25 cellular contexts compared by ENCODE assay signal in the genomic region with DNA sequence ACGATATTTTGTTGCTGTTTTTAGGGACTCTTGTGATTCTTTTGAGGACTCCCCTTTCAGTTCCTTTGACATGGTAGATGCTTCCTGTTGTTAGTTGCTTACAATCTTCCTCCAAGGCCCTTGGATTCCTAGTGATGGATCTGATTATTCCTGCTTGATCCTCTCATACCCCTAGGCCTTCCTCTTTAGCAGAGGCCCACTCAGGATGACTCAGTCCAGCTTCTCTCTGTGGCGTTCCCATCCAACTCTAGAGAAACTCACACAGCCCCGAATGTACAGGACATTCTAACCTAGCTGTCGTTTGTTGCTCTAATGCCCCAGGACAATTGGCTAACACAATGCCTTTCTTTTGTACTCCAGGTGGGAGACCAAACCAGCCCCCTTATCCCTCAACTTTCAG.
DNase-seq lines count a peak whose midpoint lies in the region; ATAC-seq, FAIRE-seq and TF ChIP-seq lines count a peak whose summit lies in the region.
"Had no signal": no experiment of that assay in that cellular context is flagged by ENCODE, and none has a peak within 500 bp of the region (broad histone marks: within the 10 kb centered on the region; RNA-seq: fewer than 3 reads in every experiment).

No MANE protein-coding gene starts in this region.

- FAIRE-seq in keratinocyte (lab: Jason Lieb, UNC) (no peak), H54 (lab: Jason Lieb, UNC) (no peak)
- FAIRE-seq: GM18507, RCC 7860 had no signal

- in situ Hi-C loops in mammary epithelial cell (cut with MboI; ENCODE audit: low sequenced_read_pairs in 2 of 2): no loop called here

- H3K9me3 Mint-ChIP-seq in chondrocyte (ENCODE audit: low read depth): peaks cover 5% of the 10 kb centered on the region

- CTCF ChIA-PET in mammary epithelial cell (lab: Charles Lee; ENCODE audit: low non-redundant PET): no interaction called here

- H3K4me1 ChIP-seq in mammary epithelial cell (ENCODE audit: insufficient read depth, low read length) (no peaks in the 10 kb centered on the region), breast epithelium (no peaks in the 10 kb centered on the region), keratinocyte (ENCODE audit: control insufficient read depth, extremely low read depth, insufficient read depth, low read length) (no peaks in the 10 kb centered on the region)
- H3K4me1 ChIP-seq: HAP-1 had no signal

- no peak overlapping the region for H3K27ac ChIP-seq in mammary epithelial cell (ENCODE audit: insufficient read depth, low read depth, low read length)
- no peak overlapping the region for H3K27ac ChIP-seq in breast epithelium
- H3K27ac ChIP-seq in keratinocyte (ENCODE audit: control insufficient read depth, insufficient read depth, low read length): no peak overlapping the region
- H3K27ac ChIP-seq: KMS-11 had no signal

- no peak overlapping the region for H3K4me3 Mint-ChIP-seq in chondrocyte (ENCODE audit: unreplicated experiment)

- H3K36me3 ChIP-seq in mammary epithelial cell (ENCODE audit: insufficient read depth, low read length) (no peaks in the 10 kb centered on the region), breast epithelium (no peaks in the 10 kb centered on the region), keratinocyte (ENCODE audit: control insufficient read depth in 2 of 2, extremely low read depth in 1 of 2, insufficient read depth in 2 of 2, low read length in 2 of 2) (no peaks in the 10 kb centered on the region)
- H3K36me3 ChIP-seq: HAP-1 had no signal

- H3K27ac Mint-ChIP-seq in chondrocyte (ENCODE audit: unreplicated experiment): peak overlapping the region; percentile 42
- H3K27ac Mint-ChIP-seq: IgD-negative memory B cell had no signal

- no peaks in the 10 kb centered on the region for H3K27me3 Mint-ChIP-seq in chondrocyte (ENCODE audit: low read depth)
- H3K27me3 Mint-ChIP-seq: IgD-negative memory B cell had no signal

- H3K4me2 ChIP-seq in mammary epithelial cell (ENCODE audit: insufficient read depth, low read depth, low read length): no peak overlapping the region
- H3K4me2 ChIP-seq in keratinocyte (ENCODE audit: control insufficient read depth, extremely low read depth, insufficient read depth, low read depth, low read length): no peak overlapping the region
- H3K4me2 ChIP-seq: KMS-11 had no signal

- H3K36me3 Mint-ChIP-seq in chondrocyte (ENCODE audit: low read depth): peaks cover 5% of the 10 kb centered on the region
- H3K36me3 Mint-ChIP-seq: IgD-negative memory B cell had no signal

- dilution Hi-C loops in mammary epithelial cell (cut with HindIII; ENCODE audit: low sequenced_read_pairs) (no loop called here), keratinocyte (cut with MboI; ENCODE audit: extremely low pct_ligation_motif_present, low sequenced_read_pairs) (no loop called here)

- no peak overlapping the region for H3K4me3 ChIP-seq in mammary epithelial cell (replicated peaks in 1 of 3; ENCODE audit: insufficient read depth in 1 of 3, low read depth in 2 of 3, low read length in 3 of 3)
- H3K4me3 ChIP-seq in breast epithelium: no peak overlapping the region
- no peak overlapping the region for H3K4me3 ChIP-seq in keratinocyte (ENCODE audit: control insufficient read depth in 2 of 3, extremely low read depth in 1 of 3, insufficient read depth in 2 of 3, low read depth in 1 of 3, low read length in 3 of 3)
- H3K4me3 ChIP-seq: HAP-1 had no signal

- ATAC-seq in left colon: no peak

- peaks cover 72% of the 10 kb centered on the region for H3K4me1 Mint-ChIP-seq in chondrocyte (ENCODE audit: low read depth)

- intact Hi-C loops in mammary epithelial cell (cut with micrococcal nuclease): no loop called here
- intact Hi-C loops in breast epithelium (cut with DNase I; ENCODE audit: low total_unique reads): no loop called here
- intact Hi-C loops in left colon (cut with DNase I, micrococcal nuclease): no loop called here

- H3K79me2 ChIP-seq in mammary epithelial cell (ENCODE audit: insufficient read depth, low read length) (no peaks in the 10 kb centered on the region), keratinocyte (ENCODE audit: control insufficient read depth, insufficient read depth, low read length) (no peaks in the 10 kb centered on the region)

- H4K20me1 ChIP-seq in mammary epithelial cell (ENCODE audit: insufficient read depth, low read length) (no peaks in the 10 kb centered on the region), keratinocyte (ENCODE audit: control insufficient read depth, extremely low read depth, insufficient read depth, low read length) (no peaks in the 10 kb centered on the region)

- TF ChIP-seq CTCF in mammary epithelial cell (conservative IDR thresholded peaks at IDR 0.05 in 1 of 2, IDR thresholded peaks at IDR 0.05 in 1 of 2; ENCODE audit: extremely low read depth in 1 of 2, insufficient read depth in 1 of 2, low read depth in 1 of 2, low read length in 2 of 2): no peak
- TF ChIP-seq CTCF in breast epithelium (IDR thresholded peaks at IDR 0.05): no peak
- no peak for TF ChIP-seq CTCF in chondrocyte (IDR thresholded peaks at IDR 0.05)
- no peak for TF ChIP-seq CTCF in keratinocyte (optimal IDR thresholded peaks at IDR 0.05 in 1 of 3, IDR thresholded peaks at IDR 0.05 in 1 of 3, conservative IDR thresholded peaks at IDR 0.05 in 1 of 3; ENCODE audit: extremely low read depth in 1 of 3, insufficient read depth in 2 of 3, low read length in 3 of 3)

- H3K9me3 ChIP-seq in mammary epithelial cell (replicated peaks; ENCODE audit: insufficient read depth, low read length): no peaks in the 10 kb centered on the region
- H3K9me3 ChIP-seq in breast epithelium: no peaks in the 10 kb centered on the region
- H3K9me3 ChIP-seq in keratinocyte (ENCODE audit: control insufficient read depth, low read depth, low read length): no peaks in the 10 kb centered on the region
- H3K9me3 ChIP-seq: HAP-1 had no signal

- H3K27me3 ChIP-seq in mammary epithelial cell (ENCODE audit: insufficient read depth, low read length) (no peaks in the 10 kb centered on the region), breast epithelium (no peaks in the 10 kb centered on the region), keratinocyte (ENCODE audit: control insufficient read depth, extremely low read depth, insufficient read depth, low read length) (no peaks in the 10 kb centered on the region)

- H3K9me1 ChIP-seq in keratinocyte (ENCODE audit: control insufficient read depth, extremely low read depth, insufficient read depth, low read length): no peaks in the 10 kb centered on the region

- WGBS in mammary epithelial cell (ENCODE audit: low coverage, missing lambda C conversion rate): 28% methylated on average over 4 of the region's 4 CpGs

- H2AFZ ChIP-seq in mammary epithelial cell (ENCODE audit: low read depth, low read length): peak overlapping the region; percentile 74
- H2AFZ ChIP-seq in keratinocyte (ENCODE audit: control insufficient read depth, low read length): peak overlapping the region; percentile 32

- DNase-seq in mammary epithelial cell (no peak), breast epithelium (ENCODE audit: low spot score in 2 of 2) (no peak), chondrocyte (ENCODE audit: low spot score) (no peak), keratinocyte (ENCODE audit: low read depth, low spot score) (no peak), left colon (no peak), NCI-H1048 (lab: John Stamatoyannopoulos, UW) (no peak), H54 (ENCODE audit: insufficient read length, low spot score) (no peak)
- DNase-seq in activated effector memory CD4-positive, alpha-beta T cell treated with Interleukin-2 at 50 U/mL for 16 hours: no peak
- DNase-seq: 8988T, Calu3, DMS79 treated with DMSO at 0.1 percent for 48 hours, NCI-H1092, NCI-H1417 treated with DMSO at 0.1 percent for 48 hours, NCI-H187, NCI-H2081 treated with DMSO at 0.1 percent for 48 hours, NCI-H2171, NCI-H226, NCI-H510A, NCI-H69, OCI-M1 had no signal

- BruUV-seq in mammary epithelial cell (replicated peaks; lab: Mats Ljungman, UMichigan): no TSS peak

- TF ChIP-seq POLR2A in breast epithelium (IDR thresholded peaks at IDR 0.05): no peak
- TF ChIP-seq POLR2A in H54 (IDR thresholded peaks at IDR 0.05; ENCODE audit: low read depth, low read length): no peak

- H3K9ac ChIP-seq in mammary epithelial cell (ENCODE audit: insufficient read depth, low read length): no peak overlapping the region
- H3K9ac ChIP-seq in keratinocyte (ENCODE audit: control insufficient read depth, extremely low read depth, insufficient read depth, low read length): no peak overlapping the region
- H3K9ac ChIP-seq: KMS-11 had no signal
